Comparison of ENCODE assay signal across 2 cellular contexts in the genomic region with DNA sequence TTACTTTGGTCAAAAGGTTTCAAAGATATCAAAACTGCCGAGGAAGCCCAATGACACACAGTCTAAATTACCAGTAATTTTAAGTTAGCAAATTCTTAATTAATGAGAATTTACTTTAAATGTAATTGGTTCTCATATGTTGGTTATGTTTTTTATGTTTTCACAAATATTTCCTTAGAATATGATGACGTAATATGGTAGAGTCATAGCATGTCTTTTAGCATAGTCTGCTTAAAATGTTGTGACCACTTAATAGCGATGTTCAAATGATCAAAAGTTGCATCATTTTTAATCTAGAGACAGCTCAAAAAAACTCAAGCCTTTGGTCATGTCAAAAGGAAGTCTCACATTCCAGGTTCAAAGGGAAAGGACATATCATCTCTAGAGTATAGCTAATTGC.
TF ChIP-seq lines count a peak whose summit lies in the region.

No MANE protein-coding gene starts in this region.

TF ChIP-seq in HepG2, 621 proteins besides CTCF, POLR2A, EP300 and RAD21 (continues in another document):
- TF ChIP-seq ZNF205 (CRISPR knock-in tag; IDR thresholded peaks at IDR 0.05) (no peak), NCOA1 (CRISPR knock-in tag; IDR thresholded peaks at IDR 0.05) (no peak), ZNF639 (CRISPR knock-in tag; conservative IDR thresholded peaks at IDR 0.05) (no peak), ZNF44 (CRISPR knock-in tag; IDR thresholded peaks at IDR 0.05) (no peak), ZNF143 (CRISPR knock-in tag; IDR thresholded peaks at IDR 0.05) (no peak), CEBPB (IDR thresholded peaks at IDR 0.05; ENCODE audit: borderline replicate concordance, low read depth, low read length) (peak; percentile 33; the same call in 1 of the 2 replicates), CREB1 (IDR thresholded peaks at IDR 0.05) (peak; percentile 88), CREB1 (CRISPR knock-in tag; IDR thresholded peaks at IDR 0.05) (no peak), ZNF687 (CRISPR knock-in tag; IDR thresholded peaks at IDR 0.05) (no peak), SNRNP70 (IDR thresholded peaks at IDR 0.05; ENCODE audit: low read depth, low read length) (no peak), ZNF264 (CRISPR knock-in tag; IDR thresholded peaks at IDR 0.05) (no peak), ZNF713 (CRISPR knock-in tag; IDR thresholded peaks at IDR 0.05) (no peak), ZNF768 (CRISPR knock-in tag; IDR thresholded peaks at IDR 0.05) (no peak), IKZF5 (CRISPR knock-in tag; IDR thresholded peaks at IDR 0.05) (no peak), ZNF232 (CRISPR knock-in tag; IDR thresholded peaks at IDR 0.05; ENCODE audit: borderline replicate concordance) (no peak)
- TF ChIP-seq, protein P1, sequence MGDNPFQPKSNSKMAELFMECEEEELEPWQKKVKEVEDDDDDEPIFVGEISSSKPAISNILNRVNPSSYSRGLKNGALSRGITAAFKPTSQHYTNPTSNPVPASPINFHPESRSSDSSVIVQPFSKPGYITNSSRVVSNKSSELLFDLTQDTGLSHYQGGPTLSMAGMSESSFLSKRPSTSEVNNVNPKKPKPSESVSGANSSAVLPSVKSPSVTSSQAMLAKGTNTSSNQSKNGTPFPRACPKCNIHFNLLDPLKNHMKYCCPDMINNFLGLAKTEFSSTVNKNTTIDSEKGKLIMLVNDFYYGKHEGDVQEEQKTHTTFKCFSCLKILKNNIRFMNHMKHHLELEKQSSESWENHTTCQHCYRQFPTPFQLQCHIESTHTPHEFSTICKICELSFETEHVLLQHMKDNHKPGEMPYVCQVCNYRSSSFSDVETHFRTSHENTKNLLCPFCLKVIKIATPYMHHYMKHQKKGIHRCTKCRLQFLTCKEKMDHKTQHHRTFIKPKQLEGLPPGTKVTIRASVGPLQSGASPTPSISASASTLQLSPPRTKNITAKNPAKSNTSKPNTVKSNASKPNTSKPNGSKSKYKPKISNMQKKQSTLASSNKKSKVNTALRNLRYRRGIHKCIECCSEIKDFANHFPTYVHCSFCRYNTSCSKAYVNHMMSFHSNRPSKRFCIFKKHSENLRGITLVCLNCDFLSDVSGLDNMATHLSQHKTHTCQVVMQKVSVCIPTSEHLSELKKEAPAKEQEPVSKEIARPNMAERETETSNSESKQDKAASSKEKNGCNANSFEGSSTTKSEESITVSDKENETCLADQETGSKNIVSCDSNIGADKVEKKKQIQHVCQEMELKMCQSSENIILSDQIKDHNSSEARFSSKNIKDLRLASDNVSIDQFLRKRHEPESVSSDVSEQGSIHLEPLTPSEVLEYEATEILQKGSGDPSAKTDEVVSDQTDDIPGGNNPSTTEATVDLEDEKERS (CRISPR knock-in tag; IDR thresholded peaks at IDR 0.05), result no peak
- TF ChIP-seq, protein P2, sequence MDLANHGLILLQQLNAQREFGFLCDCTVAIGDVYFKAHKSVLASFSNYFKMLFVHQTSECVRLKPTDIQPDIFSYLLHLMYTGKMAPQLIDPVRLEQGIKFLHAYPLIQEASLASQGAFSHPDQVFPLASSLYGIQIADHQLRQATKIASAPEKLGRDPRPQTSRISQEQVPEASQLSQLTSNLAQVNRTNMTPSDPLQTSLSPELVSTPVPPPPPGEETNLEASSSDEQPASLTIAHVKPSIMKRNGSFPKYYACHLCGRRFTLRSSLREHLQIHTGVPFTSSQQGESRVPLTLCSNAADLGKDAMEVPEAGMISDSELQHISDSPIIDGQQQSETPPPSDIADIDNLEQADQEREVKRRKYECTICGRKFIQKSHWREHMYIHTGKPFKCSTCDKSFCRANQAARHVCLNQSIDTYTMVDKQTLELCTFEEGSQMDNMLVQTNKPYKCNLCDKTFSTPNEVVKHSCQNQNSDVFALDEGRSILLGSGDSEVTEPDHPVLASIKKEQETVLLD (CRISPR knock-in tag; IDR thresholded peaks at IDR 0.05; ENCODE audit: low read depth), result no peak

TF ChIP-seq in GM12878, 131 proteins besides CTCF, POLR2A, EP300 and RAD21:
- TF ChIP-seq MEF2B (IDR thresholded peaks at IDR 0.05; ENCODE audit: partially characterized antibody, poor library complexity, severe bottlenecking) (no peak), ATF7 (IDR thresholded peaks at IDR 0.05; ENCODE audit: low read depth) (peak; percentile 56; the same call in 1 of the 2 replicates)
